1 cellular context compared by ENCODE assay signal in genomic region chr5:178624626-178625546, GRCh38.
A peak's percentile ranks its signal among the peaks of the same experiment; 100 is the strongest.
TF ChIP-seq lines count a peak whose summit lies in the region.

No MANE protein-coding gene starts in this region.

TF ChIP-seq in HEK293, 187 proteins besides CTCF, POLR2A, EP300 and RAD21 (continued from another document):
- no peak for TF ChIP-seq PRDM2 (tag by site-specific recombination; IDR thresholded peaks at IDR 0.05; ENCODE audit: borderline replicate concordance)
- TF ChIP-seq PRDM6 (tag by site-specific recombination; IDR thresholded peaks at IDR 0.05): no peak
- peak; percentile 57; the same call in 1 of the 2 replicates for TF ChIP-seq ZBTB17 (tag by site-specific recombination; IDR thresholded peaks at IDR 0.05)
- TF ChIP-seq ZNF600 (tag by site-specific recombination; IDR thresholded peaks at IDR 0.05): peak; percentile 81
- no peak for TF ChIP-seq HIC1 (tag by site-specific recombination; IDR thresholded peaks at IDR 0.05)
- TF ChIP-seq ZNF623 (tag by site-specific recombination; IDR thresholded peaks at IDR 0.05): no peak
- TF ChIP-seq ZNF530 (tag by site-specific recombination; IDR thresholded peaks at IDR 0.05; ENCODE audit: low read depth): no peak
- no peak for TF ChIP-seq ZBTB6 (tag by site-specific recombination; IDR thresholded peaks at IDR 0.05)
- TF ChIP-seq YY2 (tag by site-specific recombination; IDR thresholded peaks at IDR 0.05): peak; percentile 51; the same call in 1 of the 2 replicates
- no peak for TF ChIP-seq ZNF626 (tag by site-specific recombination; IDR thresholded peaks at IDR 0.05)
- no peak for TF ChIP-seq ZNF280D (tag by site-specific recombination; IDR thresholded peaks at IDR 0.05)
- no peak for TF ChIP-seq ZEB2 (tag by site-specific recombination; IDR thresholded peaks at IDR 0.05)
- no peak for TF ChIP-seq ZNF416 (tag by site-specific recombination; IDR thresholded peaks at IDR 0.05)
- no peak for TF ChIP-seq GLI4 (tag by site-specific recombination; IDR thresholded peaks at IDR 0.05)
- TF ChIP-seq ZSCAN18 (tag by site-specific recombination; IDR thresholded peaks at IDR 0.05): no peak
- TF ChIP-seq ZNF362 (tag by site-specific recombination; IDR thresholded peaks at IDR 0.05): peak; percentile 96
- no peak for TF ChIP-seq ZNF311 (tag by site-specific recombination; IDR thresholded peaks at IDR 0.05; ENCODE audit: borderline replicate concordance)
- no peak for TF ChIP-seq HOXA7 (CRISPR knock-in tag; IDR thresholded peaks at IDR 0.05; ENCODE audit: borderline replicate concordance)
- no peak for TF ChIP-seq ZNF449 (tag by site-specific recombination; IDR thresholded peaks at IDR 0.05)
- TF ChIP-seq ZNF529 (tag by site-specific recombination; IDR thresholded peaks at IDR 0.05; ENCODE audit: insufficient replicate concordance): no peak
- no peak for TF ChIP-seq ZNF473 (tag by site-specific recombination; IDR thresholded peaks at IDR 0.05)
- no peak for TF ChIP-seq ZNF561 (tag by site-specific recombination; IDR thresholded peaks at IDR 0.05; ENCODE audit: borderline replicate concordance)
- no peak for TF ChIP-seq ZNF513 (tag by site-specific recombination; IDR thresholded peaks at IDR 0.05)
- no peak for TF ChIP-seq PBX3 (CRISPR knock-in tag; IDR thresholded peaks at IDR 0.05)
- no peak for TF ChIP-seq ZNF692 (tag by site-specific recombination; IDR thresholded peaks at IDR 0.05)
- no peak for TF ChIP-seq MYNN (tag by site-specific recombination; IDR thresholded peaks at IDR 0.05; ENCODE audit: borderline replicate concordance)
- no peak for TF ChIP-seq ZNF169 (tag by site-specific recombination; IDR thresholded peaks at IDR 0.05)
- no peak for TF ChIP-seq IKZF3 (tag by site-specific recombination; IDR thresholded peaks at IDR 0.05)
- TF ChIP-seq ZNF248 (tag by site-specific recombination; IDR thresholded peaks at IDR 0.05): no peak
- no peak for TF ChIP-seq KLF8 (tag by site-specific recombination; IDR thresholded peaks at IDR 0.05)
